In the genomic region with DNA sequence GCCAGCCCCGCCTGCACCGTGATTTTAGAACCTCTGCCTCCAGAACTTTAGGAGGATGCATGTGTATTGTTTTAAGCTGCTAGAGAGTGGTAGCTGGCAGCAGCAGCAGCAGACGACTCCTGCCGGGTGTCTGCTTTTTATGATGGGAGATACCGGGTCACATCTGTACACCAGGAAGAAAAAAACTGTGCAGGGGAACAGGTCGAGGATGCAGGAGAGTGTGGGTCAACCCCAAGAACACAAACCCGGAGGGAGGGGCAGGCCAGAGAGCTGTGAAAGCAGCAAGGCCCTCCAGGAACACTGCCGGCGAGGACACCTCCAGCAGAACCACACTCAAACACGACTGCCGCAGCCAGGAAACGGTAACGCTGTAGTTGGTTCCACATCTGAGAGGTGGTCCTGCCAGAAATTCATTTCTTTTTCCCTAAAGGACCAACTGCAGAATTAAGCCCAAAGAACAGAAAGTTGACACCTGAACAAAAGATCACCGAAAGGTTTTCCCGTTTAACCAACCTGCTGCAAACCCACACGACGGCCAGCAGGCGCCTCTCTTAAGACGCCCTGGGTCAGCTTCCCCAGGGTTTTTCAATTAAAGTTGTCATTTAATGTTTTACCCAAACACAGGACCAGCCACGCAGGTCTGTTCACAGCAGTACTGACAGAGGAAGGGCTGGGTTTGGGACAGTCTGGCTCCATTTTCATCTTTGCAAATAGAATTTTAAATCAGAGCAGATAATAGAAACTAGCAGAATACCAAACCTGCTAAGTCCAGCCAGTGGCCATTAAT, we compare ENCODE assay signal across 2 cellular contexts.
TF ChIP-seq lines count a peak whose summit lies in the region.

No MANE protein-coding gene starts in this region.

TF ChIP-seq in GM23338, 12 proteins besides CTCF, POLR2A, EP300 and RAD21:
- TF ChIP-seq, protein P1, sequence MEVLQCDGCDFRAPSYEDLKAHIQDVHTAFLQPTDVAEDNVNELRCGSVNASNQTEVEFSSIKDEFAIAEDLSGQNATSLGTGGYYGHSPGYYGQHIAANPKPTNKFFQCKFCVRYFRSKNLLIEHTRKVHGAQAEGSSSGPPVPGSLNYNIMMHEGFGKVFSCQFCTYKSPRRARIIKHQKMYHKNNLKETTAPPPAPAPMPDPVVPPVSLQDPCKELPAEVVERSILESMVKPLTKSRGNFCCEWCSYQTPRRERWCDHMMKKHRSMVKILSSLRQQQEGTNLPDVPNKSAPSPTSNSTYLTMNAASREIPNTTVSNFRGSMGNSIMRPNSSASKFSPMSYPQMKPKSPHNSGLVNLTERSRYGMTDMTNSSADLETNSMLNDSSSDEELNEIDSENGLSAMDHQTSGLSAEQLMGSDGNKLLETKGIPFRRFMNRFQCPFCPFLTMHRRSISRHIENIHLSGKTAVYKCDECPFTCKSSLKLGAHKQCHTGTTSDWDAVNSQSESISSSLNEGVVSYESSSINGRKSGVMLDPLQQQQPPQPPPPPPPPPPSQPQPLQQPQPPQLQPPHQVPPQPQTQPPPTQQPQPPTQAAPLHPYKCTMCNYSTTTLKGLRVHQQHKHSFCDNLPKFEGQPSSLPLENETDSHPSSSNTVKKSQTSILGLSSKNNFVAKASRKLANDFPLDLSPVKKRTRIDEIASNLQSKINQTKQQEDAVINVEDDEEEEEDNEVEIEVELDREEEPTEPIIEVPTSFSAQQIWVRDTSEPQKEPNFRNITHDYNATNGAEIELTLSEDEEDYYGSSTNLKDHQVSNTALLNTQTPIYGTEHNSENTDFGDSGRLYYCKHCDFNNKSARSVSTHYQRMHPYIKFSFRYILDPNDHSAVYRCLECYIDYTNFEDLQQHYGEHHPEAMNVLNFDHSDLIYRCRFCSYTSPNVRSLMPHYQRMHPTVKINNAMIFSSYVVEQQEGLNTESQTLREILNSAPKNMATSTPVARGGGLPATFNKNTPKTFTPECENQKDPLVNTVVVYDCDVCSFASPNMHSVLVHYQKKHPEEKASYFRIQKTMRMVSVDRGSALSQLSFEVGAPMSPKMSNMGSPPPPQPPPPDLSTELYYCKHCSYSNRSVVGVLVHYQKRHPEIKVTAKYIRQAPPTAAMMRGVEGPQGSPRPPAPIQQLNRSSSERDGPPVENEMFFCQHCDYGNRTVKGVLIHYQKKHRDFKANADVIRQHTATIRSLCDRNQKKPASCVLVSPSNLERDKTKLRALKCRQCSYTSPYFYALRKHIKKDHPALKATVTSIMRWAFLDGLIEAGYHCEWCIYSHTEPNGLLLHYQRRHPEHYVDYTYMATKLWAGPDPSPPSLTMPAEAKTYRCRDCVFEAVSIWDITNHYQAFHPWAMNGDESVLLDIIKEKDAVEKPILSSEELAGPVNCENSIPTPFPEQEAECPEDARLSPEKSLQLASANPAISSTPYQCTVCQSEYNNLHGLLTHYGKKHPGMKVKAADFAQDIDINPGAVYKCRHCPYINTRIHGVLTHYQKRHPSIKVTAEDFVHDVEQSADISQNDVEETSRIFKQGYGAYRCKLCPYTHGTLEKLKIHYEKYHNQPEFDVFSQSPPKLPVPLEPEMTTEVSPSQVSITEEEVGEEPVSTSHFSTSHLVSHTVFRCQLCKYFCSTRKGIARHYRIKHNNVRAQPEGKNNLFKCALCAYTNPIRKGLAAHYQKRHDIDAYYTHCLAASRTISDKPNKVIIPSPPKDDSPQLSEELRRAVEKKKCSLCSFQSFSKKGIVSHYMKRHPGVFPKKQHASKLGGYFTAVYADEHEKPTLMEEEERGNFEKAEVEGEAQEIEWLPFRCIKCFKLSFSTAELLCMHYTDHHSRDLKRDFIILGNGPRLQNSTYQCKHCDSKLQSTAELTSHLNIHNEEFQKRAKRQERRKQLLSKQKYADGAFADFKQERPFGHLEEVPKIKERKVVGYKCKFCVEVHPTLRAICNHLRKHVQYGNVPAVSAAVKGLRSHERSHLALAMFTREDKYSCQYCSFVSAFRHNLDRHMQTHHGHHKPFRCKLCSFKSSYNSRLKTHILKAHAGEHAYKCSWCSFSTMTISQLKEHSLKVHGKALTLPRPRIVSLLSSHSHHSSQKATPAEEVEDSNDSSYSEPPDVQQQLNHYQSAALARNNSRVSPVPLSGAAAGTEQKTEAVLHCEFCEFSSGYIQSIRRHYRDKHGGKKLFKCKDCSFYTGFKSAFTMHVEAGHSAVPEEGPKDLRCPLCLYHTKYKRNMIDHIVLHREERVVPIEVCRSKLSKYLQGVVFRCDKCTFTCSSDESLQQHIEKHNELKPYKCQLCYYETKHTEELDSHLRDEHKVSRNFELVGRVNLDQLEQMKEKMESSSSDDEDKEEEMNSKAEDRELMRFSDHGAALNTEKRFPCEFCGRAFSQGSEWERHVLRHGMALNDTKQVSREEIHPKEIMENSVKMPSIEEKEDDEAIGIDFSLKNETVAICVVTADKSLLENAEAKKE (CRISPR knock-in tag; IDR thresholded peaks at IDR 0.05) = no peak
- no peak for TF ChIP-seq NANOG (IDR thresholded peaks at IDR 0.05; ENCODE audit: borderline replicate concordance)
- TF ChIP-seq CREB1 (CRISPR knock-in tag; IDR thresholded peaks at IDR 0.05; ENCODE audit: low read depth) = no peak
- TF ChIP-seq JUNB (IDR thresholded peaks at IDR 0.05; ENCODE audit: unreplicated experiment) = no peak
- TF ChIP-seq EZH2 (IDR thresholded peaks at IDR 0.05; ENCODE audit: low read depth, unreplicated experiment) = no peak
- TF ChIP-seq ZNF114 (CRISPR knock-in tag; IDR thresholded peaks at IDR 0.05) = no peak
- TF ChIP-seq, protein P2, sequence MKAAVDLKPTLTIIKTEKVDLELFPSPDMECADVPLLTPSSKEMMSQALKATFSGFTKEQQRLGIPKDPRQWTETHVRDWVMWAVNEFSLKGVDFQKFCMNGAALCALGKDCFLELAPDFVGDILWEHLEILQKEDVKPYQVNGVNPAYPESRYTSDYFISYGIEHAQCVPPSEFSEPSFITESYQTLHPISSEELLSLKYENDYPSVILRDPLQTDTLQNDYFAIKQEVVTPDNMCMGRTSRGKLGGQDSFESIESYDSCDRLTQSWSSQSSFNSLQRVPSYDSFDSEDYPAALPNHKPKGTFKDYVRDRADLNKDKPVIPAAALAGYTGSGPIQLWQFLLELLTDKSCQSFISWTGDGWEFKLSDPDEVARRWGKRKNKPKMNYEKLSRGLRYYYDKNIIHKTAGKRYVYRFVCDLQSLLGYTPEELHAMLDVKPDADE (IDR thresholded peaks at IDR 0.05) = no peak
- no peak for TF ChIP-seq POLR2AphosphoS5 (IDR thresholded peaks at IDR 0.05; ENCODE audit: low read depth)
- no peak for TF ChIP-seq EZH2phosphoT487 (IDR thresholded peaks at IDR 0.05; ENCODE audit: unreplicated experiment)

TF ChIP-seq in WTC11, 78 proteins besides CTCF, POLR2A, EP300 and RAD21 (continued from another document):
- TF ChIP-seq, protein P3, sequence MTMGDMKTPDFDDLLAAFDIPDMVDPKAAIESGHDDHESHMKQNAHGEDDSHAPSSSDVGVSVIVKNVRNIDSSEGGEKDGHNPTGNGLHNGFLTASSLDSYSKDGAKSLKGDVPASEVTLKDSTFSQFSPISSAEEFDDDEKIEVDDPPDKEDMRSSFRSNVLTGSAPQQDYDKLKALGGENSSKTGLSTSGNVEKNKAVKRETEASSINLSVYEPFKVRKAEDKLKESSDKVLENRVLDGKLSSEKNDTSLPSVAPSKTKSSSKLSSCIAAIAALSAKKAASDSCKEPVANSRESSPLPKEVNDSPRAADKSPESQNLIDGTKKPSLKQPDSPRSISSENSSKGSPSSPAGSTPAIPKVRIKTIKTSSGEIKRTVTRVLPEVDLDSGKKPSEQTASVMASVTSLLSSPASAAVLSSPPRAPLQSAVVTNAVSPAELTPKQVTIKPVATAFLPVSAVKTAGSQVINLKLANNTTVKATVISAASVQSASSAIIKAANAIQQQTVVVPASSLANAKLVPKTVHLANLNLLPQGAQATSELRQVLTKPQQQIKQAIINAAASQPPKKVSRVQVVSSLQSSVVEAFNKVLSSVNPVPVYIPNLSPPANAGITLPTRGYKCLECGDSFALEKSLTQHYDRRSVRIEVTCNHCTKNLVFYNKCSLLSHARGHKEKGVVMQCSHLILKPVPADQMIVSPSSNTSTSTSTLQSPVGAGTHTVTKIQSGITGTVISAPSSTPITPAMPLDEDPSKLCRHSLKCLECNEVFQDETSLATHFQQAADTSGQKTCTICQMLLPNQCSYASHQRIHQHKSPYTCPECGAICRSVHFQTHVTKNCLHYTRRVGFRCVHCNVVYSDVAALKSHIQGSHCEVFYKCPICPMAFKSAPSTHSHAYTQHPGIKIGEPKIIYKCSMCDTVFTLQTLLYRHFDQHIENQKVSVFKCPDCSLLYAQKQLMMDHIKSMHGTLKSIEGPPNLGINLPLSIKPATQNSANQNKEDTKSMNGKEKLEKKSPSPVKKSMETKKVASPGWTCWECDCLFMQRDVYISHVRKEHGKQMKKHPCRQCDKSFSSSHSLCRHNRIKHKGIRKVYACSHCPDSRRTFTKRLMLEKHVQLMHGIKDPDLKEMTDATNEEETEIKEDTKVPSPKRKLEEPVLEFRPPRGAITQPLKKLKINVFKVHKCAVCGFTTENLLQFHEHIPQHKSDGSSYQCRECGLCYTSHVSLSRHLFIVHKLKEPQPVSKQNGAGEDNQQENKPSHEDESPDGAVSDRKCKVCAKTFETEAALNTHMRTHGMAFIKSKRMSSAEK (CRISPR knock-in tag; IDR thresholded peaks at IDR 0.05; ENCODE audit: borderline replicate concordance) = no peak
- TF ChIP-seq, protein P4, sequence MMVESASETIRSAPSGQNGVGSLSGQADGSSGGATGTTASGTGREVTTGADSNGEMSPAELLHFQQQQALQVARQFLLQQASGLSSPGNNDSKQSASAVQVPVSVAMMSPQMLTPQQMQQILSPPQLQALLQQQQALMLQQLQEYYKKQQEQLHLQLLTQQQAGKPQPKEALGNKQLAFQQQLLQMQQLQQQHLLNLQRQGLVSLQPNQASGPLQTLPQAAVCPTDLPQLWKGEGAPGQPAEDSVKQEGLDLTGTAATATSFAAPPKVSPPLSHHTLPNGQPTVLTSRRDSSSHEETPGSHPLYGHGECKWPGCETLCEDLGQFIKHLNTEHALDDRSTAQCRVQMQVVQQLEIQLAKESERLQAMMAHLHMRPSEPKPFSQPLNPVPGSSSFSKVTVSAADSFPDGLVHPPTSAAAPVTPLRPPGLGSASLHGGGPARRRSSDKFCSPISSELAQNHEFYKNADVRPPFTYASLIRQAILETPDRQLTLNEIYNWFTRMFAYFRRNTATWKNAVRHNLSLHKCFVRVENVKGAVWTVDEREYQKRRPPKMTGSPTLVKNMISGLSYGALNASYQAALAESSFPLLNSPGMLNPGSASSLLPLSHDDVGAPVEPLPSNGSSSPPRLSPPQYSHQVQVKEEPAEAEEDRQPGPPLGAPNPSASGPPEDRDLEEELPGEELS (CRISPR knock-in tag; IDR thresholded peaks at IDR 0.05) = no peak
- TF ChIP-seq ZNF263 (CRISPR knock-in tag; IDR thresholded peaks at IDR 0.05; ENCODE audit: low read depth) = no peak
- TF ChIP-seq, protein P5, sequence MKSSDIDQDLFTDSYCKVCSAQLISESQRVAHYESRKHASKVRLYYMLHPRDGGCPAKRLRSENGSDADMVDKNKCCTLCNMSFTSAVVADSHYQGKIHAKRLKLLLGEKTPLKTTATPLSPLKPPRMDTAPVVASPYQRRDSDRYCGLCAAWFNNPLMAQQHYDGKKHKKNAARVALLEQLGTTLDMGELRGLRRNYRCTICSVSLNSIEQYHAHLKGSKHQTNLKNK (CRISPR knock-in tag; IDR thresholded peaks at IDR 0.05) = no peak
- TF ChIP-seq, protein P6, sequence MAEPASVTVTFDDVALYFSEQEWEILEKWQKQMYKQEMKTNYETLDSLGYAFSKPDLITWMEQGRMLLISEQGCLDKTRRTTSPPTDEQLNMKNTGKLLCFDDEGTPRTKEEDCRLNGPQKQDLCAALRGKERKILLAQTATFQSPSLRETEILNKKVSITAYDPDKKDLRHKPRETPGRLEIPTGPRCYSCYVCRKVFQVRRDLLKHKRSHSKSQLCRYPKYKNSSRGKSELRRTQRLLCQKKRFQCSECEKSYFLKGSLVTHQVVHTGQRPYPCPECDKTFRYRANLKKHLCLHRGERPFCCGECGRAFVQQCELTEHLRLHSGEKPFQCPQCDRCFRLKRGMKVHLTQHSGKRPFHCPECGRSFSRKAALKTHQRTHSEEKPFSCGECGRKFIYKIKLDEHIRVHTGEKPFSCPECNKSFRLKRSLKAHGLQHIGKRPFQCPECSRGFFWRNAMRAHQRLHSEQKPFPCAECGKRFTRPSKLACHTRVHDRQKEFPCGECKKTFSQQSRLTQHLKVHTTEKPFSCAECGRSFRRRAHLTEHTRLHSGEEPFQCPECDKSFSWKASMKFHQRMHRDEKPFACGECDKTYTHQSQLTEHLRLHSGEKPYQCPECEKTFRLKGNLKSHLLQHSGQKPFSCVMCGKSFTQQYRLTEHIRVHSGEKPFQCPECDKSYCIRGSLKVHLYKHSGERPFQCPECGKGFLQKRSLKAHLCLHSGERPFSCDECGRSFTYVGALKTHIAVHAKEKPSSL (CRISPR knock-in tag; conservative IDR thresholded peaks at IDR 0.05) = no peak
- TF ChIP-seq, protein P7, sequence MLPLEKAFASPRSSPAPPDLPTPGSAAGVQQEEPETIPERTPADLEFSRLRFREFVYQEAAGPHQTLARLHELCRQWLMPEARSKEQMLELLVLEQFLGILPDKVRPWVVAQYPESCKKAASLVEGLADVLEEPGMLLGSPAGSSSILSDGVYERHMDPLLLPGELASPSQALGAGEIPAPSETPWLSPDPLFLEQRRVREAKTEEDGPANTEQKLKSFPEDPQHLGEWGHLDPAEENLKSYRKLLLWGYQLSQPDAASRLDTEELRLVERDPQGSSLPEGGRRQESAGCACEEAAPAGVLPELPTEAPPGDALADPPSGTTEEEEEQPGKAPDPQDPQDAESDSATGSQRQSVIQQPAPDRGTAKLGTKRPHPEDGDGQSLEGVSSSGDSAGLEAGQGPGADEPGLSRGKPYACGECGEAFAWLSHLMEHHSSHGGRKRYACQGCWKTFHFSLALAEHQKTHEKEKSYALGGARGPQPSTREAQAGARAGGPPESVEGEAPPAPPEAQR (CRISPR knock-in tag; IDR thresholded peaks at IDR 0.05) = no peak
- TF ChIP-seq ELF4 (CRISPR knock-in tag; IDR thresholded peaks at IDR 0.05; ENCODE audit: low read depth) = no peak
- TF ChIP-seq JUN (CRISPR knock-in tag; IDR thresholded peaks at IDR 0.05) = no peak
- no peak for TF ChIP-seq NFE2L1 (CRISPR knock-in tag; IDR thresholded peaks at IDR 0.05)
- no peak for TF ChIP-seq RORB (CRISPR knock-in tag; IDR thresholded peaks at IDR 0.05)
TF ChIP-seq in WTC11: peak in this region for 0.
